ENCODE assay signal across 19 cellular contexts in the genomic region with DNA sequence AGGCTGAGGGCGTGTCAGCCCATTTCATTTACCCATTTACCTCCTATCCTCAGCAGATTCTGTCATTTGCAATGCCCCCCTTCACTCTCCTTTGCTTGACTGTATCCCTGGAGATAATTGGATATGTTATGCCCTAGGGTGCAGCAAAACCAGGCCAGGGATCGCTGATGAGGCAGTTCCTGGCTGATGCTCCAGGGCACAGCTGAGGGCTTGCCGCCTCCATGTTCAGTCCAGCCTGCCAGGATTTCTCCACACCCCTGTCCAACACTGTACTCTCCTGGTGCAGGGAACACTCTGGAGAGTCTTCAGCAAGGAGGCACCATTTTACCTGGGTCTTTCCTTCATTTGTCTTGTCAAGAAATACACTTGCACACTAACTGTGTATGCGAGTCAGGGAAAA.
A peak's percentile ranks its signal among the peaks of the same experiment; 100 is the strongest.
DNase-seq lines count a peak whose midpoint lies in the region; ATAC-seq, FAIRE-seq and TF ChIP-seq lines count a peak whose summit lies in the region.
"Had no signal": no experiment of that assay in that cellular context is flagged by ENCODE, and none has a peak within 500 bp of the region (broad histone marks: within the 10 kb centered on the region; RNA-seq: fewer than 3 reads in every experiment).

No MANE protein-coding gene starts in this region.

- DNase-seq in NCI-H1417 (lab: John Stamatoyannopoulos, UW) (peak in 2 of 3 experiments; percentile 11 to 54), NCI-H1417 treated with DMSO at 0.1 percent for 48 hours (lab: John Stamatoyannopoulos, UW) (no peak), BE2C (peak; percentile 72), NCI-H69 (lab: John Stamatoyannopoulos, UW) (peak; percentile 65), glutamatergic neuron (peak; percentile 52), uterus (no peak), GM19239 (ENCODE audit: insufficient read length, low spot score) (no peak), pancreas (no peak)
- DNase-seq: 8988T; CD8-positive, alpha-beta memory T cell; COR-L47; DMS153; DMS79; GF-D8; GOT3; H7; HFFc6 had no signal

- ATAC-seq in pancreas = no peak
- ATAC-seq: HCT116 had no signal

- H3K9me3 Mint-ChIP-seq in glutamatergic neuron (ENCODE audit: unreplicated experiment) = no peaks in the 10 kb centered on the region

- no peaks in the 10 kb centered on the region for H3K36me3 Mint-ChIP-seq in glutamatergic neuron (ENCODE audit: unreplicated experiment)
- H3K36me3 Mint-ChIP-seq: CD8-positive, alpha-beta memory T cell had no signal

- H3K27me3 Mint-ChIP-seq in glutamatergic neuron (ENCODE audit: unreplicated experiment) = no peaks in the 10 kb centered on the region
- H3K27me3 Mint-ChIP-seq: CD8-positive, alpha-beta memory T cell had no signal

- peaks cover 8% of the 10 kb centered on the region for H3K4me1 Mint-ChIP-seq in glutamatergic neuron (ENCODE audit: low read depth, unreplicated experiment)
- H3K4me1 Mint-ChIP-seq: CD8-positive, alpha-beta memory T cell had no signal

- no peak overlapping the region for H3K4me3 Mint-ChIP-seq in glutamatergic neuron (ENCODE audit: unreplicated experiment)
- H3K4me3 Mint-ChIP-seq: CD8-positive, alpha-beta memory T cell; HFFc6 had no signal

- H3K4me1 ChIP-seq in BE2C = no peaks in the 10 kb centered on the region; the same call in 1 of the 2 replicates
- no peaks in the 10 kb centered on the region for H3K4me1 ChIP-seq in uterus
- H3K4me1 ChIP-seq in pancreas = no peaks in the 10 kb centered on the region

- H3K36me3 ChIP-seq in BE2C (no peaks in the 10 kb centered on the region), uterus (no peaks in the 10 kb centered on the region), pancreas (no peaks in the 10 kb centered on the region)
- H3K36me3 ChIP-seq: BLaER1 treated with 17β-estradiol and CSF1 and Interleukin-3, amounts not matched to agents 10 nM and 100 nM had no signal

- FAIRE-seq in GM19239 (lab: Jason Lieb, UNC) (no peak), pancreas (lab: Jason Lieb, UNC) (no peak)

- TF ChIP-seq POLR2A in uterus (IDR thresholded peaks at IDR 0.05) = no peak

- H3K27me3 ChIP-seq in BE2C (no peaks in the 10 kb centered on the region), uterus (no peaks in the 10 kb centered on the region), pancreas (no peaks in the 10 kb centered on the region)
- H3K27me3 ChIP-seq: BLaER1 treated with 17β-estradiol and CSF1 and Interleukin-3, amounts not matched to agents 10 nM and 100 nM had no signal

- H3K27ac ChIP-seq in uterus (no peak overlapping the region), pancreas (no peak overlapping the region)
- H3K27ac ChIP-seq: BLaER1 treated with 17β-estradiol and CSF1 and Interleukin-3, amounts not matched to agents 10 nM and 100 nM had no signal

- H3K27ac Mint-ChIP-seq in glutamatergic neuron (ENCODE audit: unreplicated experiment) = no peak overlapping the region
- H3K27ac Mint-ChIP-seq: CD8-positive, alpha-beta memory T cell; HFFc6 had no signal

- H3K4me3 ChIP-seq in BE2C (ENCODE audit: low read depth, low read length) = no peak overlapping the region
- H3K4me3 ChIP-seq in uterus = no peak overlapping the region
- no peak overlapping the region for H3K4me3 ChIP-seq in pancreas
- H3K4me3 ChIP-seq: BLaER1 treated with 17β-estradiol and CSF1 and Interleukin-3, amounts not matched to agents 10 nM and 100 nM had no signal

- no peak for TF ChIP-seq CTCF in BE2C (IDR thresholded peaks at IDR 0.05; ENCODE audit: low read depth, low read length)
- TF ChIP-seq CTCF in glutamatergic neuron (IDR thresholded peaks at IDR 0.05; ENCODE audit: partially characterized antibody, unreplicated experiment) = no peak
- no peak for TF ChIP-seq CTCF in uterus (IDR thresholded peaks at IDR 0.05)
- TF ChIP-seq CTCF in pancreas (IDR thresholded peaks at IDR 0.05) = no peak

- 81 to 84% methylated on average over 4 of the region's 4 CpGs for WGBS in pancreas, 2 donors

- intact Hi-C loops in uterus (cut with DNase I; ENCODE audit: low total_unique reads) = no loop called here
- intact Hi-C loops in pancreas (cut with DNase I) = no loop called here

- H3K9me3 ChIP-seq in BE2C = no peaks in the 10 kb centered on the region
- H3K9me3 ChIP-seq in uterus = no peaks in the 10 kb centered on the region
- H3K9me3 ChIP-seq in pancreas = no peaks in the 10 kb centered on the region
- H3K9me3 ChIP-seq: BLaER1 treated with 17β-estradiol and CSF1 and Interleukin-3, amounts not matched to agents 10 nM and 100 nM had no signal

Comparison
In these comparisons a context has a peak if more than half of its experiments do, and no peak if none do; other contexts are left out.
1. DNase-seq: peak in NCI-H1417 (2 of 3), BE2C (single experiment), NCI-H69 (single experiment) and glutamatergic neuron (single experiment); none in NCI-H1417 treated with DMSO at 0.1 percent for 48 hours (single experiment), uterus (0 of 2), GM19239 (single experiment) and pancreas (0 of 6).